Comparison of ENCODE assay signal across 20 cellular contexts in genomic region chr17:77771145-77771544, GRCh38.
DNase-seq lines count a peak whose midpoint lies in the region; ATAC-seq, FAIRE-seq and TF ChIP-seq lines count a peak whose summit lies in the region.
"Had no signal": no experiment of that assay in that cellular context is flagged by ENCODE, and none has a peak within 500 bp of the region (broad histone marks: within the 10 kb centered on the region; RNA-seq: fewer than 3 reads in every experiment).

No MANE protein-coding gene starts in this region.

- H3K9me3 ChIP-seq in HEK293 (ENCODE audit: control insufficient read depth, insufficient read depth, low read depth, low read length) (no peaks in the 10 kb centered on the region), K562 (replicated peaks; ENCODE audit: control insufficient read depth, insufficient read depth, low read depth, low read length) (no peaks in the 10 kb centered on the region), mesodermal cell (ENCODE audit: control insufficient read depth, low read length) (no peaks in the 10 kb centered on the region), gastrocnemius medialis (no peaks in the 10 kb centered on the region)

- no peaks in the 10 kb centered on the region for H3K9me3 Mint-ChIP-seq in stimulated activated naive B cell treated with anti-CD40 and anti-IgM and Interleukin-4, amounts not matched to agents 10 μg/mL and 1 μg/mL and 100 μg/mL, for 72 hours
- H3K9me3 Mint-ChIP-seq: CD4-positive, alpha-beta memory T cell had no signal

- peak overlapping the region; percentile 10 to 58; a peak in 2 of 4 replicates for H3K9ac ChIP-seq in K562 (ENCODE audit: insufficient read depth in 1 of 2, low read depth in 2 of 2, low read length in 2 of 2)

- TF ChIP-seq CTCF in HEK293 (tag by site-specific recombination; IDR thresholded peaks at IDR 0.05) (no peak), K562 (IDR thresholded peaks at IDR 0.05 in 2 of 3, conservative IDR thresholded peaks at IDR 0.05 in 1 of 3; ENCODE audit: insufficient read depth in 2 of 3, low read depth in 1 of 3, low read length in 3 of 3) (no peak), gastrocnemius medialis (IDR thresholded peaks at IDR 0.05 in 4 of 5, conservative IDR thresholded peaks at IDR 0.05 in 1 of 5) (no peak)

- H3K9me1 ChIP-seq in K562 (ENCODE audit: control insufficient read depth, insufficient read depth, low read length) = no peaks in the 10 kb centered on the region

- FAIRE-seq in K562 (lab: Jason Lieb, UNC) (no peak), HTR-8/SVneo (lab: Jason Lieb, UNC) (no peak)
- FAIRE-seq: GM12878 had no signal

- H3K27me3 Mint-ChIP-seq in stimulated activated naive B cell treated with anti-CD40 and anti-IgM and Interleukin-4, amounts not matched to agents 10 μg/mL and 1 μg/mL and 100 μg/mL, for 72 hours = peaks cover 48 to 59% of the 10 kb centered on the region in 2 donors

- no peaks in the 10 kb centered on the region for H4K20me1 ChIP-seq in K562 (replicated peaks; ENCODE audit: control insufficient read depth, insufficient read depth, low read length)

- no peak overlapping the region; the same call in 1 of the 2 replicates for H2AFZ ChIP-seq in K562 (ENCODE audit: low read depth, low read length)

- peaks cover 9 to 15% of the 10 kb centered on the region in 2 donors for H3K4me1 Mint-ChIP-seq in stimulated activated naive B cell treated with anti-CD40 and anti-IgM and Interleukin-4, amounts not matched to agents 10 μg/mL and 1 μg/mL and 100 μg/mL, for 72 hours

- H3K79me2 ChIP-seq in K562 (ENCODE audit: control insufficient read depth, insufficient read depth, low read length) = no peaks in the 10 kb centered on the region

- CTCF ChIA-PET in HEK293 (lab: Yijun Ruan, JAX) (interaction anchor here (0.7 to 4.5 kb wide), 5 partner anchors 8 to 247 kb away, joined by 3 to 21 read pairs (median 3); no protein-coding TSS in a partner anchor), K562 (lab: Yijun Ruan, JAX; ENCODE audit: low intra/inter-chr PET ratio) (interaction anchor here (3.4 kb wide), 1 partner anchor 243 kb away, joined by 19 read pairs; no protein-coding TSS in a partner anchor)

- peak; percentile 13; the same call in 2 of the 3 replicates for ATAC-seq in K562
- ATAC-seq in stimulated activated naive B cell treated with anti-CD40 and anti-IgM and Interleukin-4, amounts not matched to agents 10 μg/mL and 1 μg/mL and 100 μg/mL, for 72 hours (replicated peaks) = no peak
- ATAC-seq in gastrocnemius medialis = no peak
- ATAC-seq: GM12878 had no signal

- WGBS in K562 (ENCODE audit: insufficient coverage, low coverage, missing lambda C conversion rate) = 39% methylated on average over 11 of the region's 14 CpGs
- WGBS in mesodermal cell (ENCODE audit: insufficient coverage in 2 of 2), 2 experiments = 87 to 89% methylated on average over 12 to 13 of the region's 14 CpGs

- H3K27me3 ChIP-seq in K562 (ENCODE audit: control insufficient read depth in 2 of 2, insufficient read depth in 2 of 2, low read length in 2 of 2) = peaks cover 11 to 57% of the 10 kb centered on the region in 2 experiments
- H3K27me3 ChIP-seq in gastrocnemius medialis = no peaks in the 10 kb centered on the region

- in situ Hi-C loops in K562 (cut with MboI) (loop anchor here (5.0 kb wide), 1 partner anchor 246 kb away; no protein-coding TSS in a partner anchor), gastrocnemius medialis (cut with MboI; ENCODE audit: low sequenced_read_pairs in 4 of 4) (loop anchor here in 1 of 4 donors (25.0 kb wide), 1 partner anchor 241 kb away; no protein-coding TSS in a partner anchor)

- BruUV-seq in K562 (replicated peaks; lab: Mats Ljungman, UMichigan) = no TSS peak

- TF ChIP-seq EP300 in K562 (IDR thresholded peaks at IDR 0.05; ENCODE audit: low read length) = no peak

- POLR2A ChIA-PET in HEK293 (lab: Yijun Ruan, JAX) (no interaction called here), K562 (lab: Yijun Ruan, JAX) (interaction anchor here (1.2 kb wide), 1 partner anchor 9 kb away, joined by 6 read pairs; no protein-coding TSS in a partner anchor)

- no peak for TF ChIP-seq RAD21 in K562 (CRISPR knock-in tag; conservative IDR thresholded peaks at IDR 0.05 in 1 of 2, IDR thresholded peaks at IDR 0.05 in 1 of 2)

- no peaks in the 10 kb centered on the region for H3K36me3 ChIP-seq in HEK293 (ENCODE audit: control insufficient read depth in 2 of 2, insufficient read depth in 1 of 2, low read length in 2 of 2)
- no peaks in the 10 kb centered on the region for H3K36me3 ChIP-seq in K562 (ENCODE audit: control insufficient read depth, insufficient read depth, low read length)
- no peaks in the 10 kb centered on the region for H3K36me3 ChIP-seq in mesodermal cell (ENCODE audit: control insufficient read depth, insufficient read depth, low read length)
- H3K36me3 ChIP-seq in gastrocnemius medialis = no peaks in the 10 kb centered on the region

- H3K4me3 ChIP-seq in HEK293 (ENCODE audit: low read depth, low read length) = no peak overlapping the region
- H3K4me3 ChIP-seq in K562 = no peak overlapping the region
- H3K4me3 ChIP-seq in mesodermal cell (ENCODE audit: extremely low read depth, insufficient read depth, low read length, poor library complexity, severe bottlenecking) = no peak overlapping the region
- no peak overlapping the region for H3K4me3 ChIP-seq in gastrocnemius medialis
- H3K4me3 ChIP-seq: GM12878 had no signal

- no peak for DNase-seq in K562 (ENCODE audit: extremely low read depth in 1 of 4, low spot score in 3 of 4)
- DNase-seq in stimulated activated naive B cell treated with anti-CD40 and anti-IgM and Interleukin-4, amounts not matched to agents 10 μg/mL and 1 μg/mL and 100 μg/mL, for 72 hours = no peak
- no peak for DNase-seq in HTR-8/SVneo (ENCODE audit: insufficient read length, low spot score)
- DNase-seq in HT-29 (ENCODE audit: low spot score) = no peak
- DNase-seq in gastrocnemius medialis = no peak
- DNase-seq: Caco-2; CD4-positive, alpha-beta memory T cell; DMS 273 treated with DMSO at 0.1 percent for 48 hours; DMS79 treated with DMSO at 0.1 percent for 48 hours; H7; Kasumi-1; NCI-H1048; NCI-H1417 treated with DMSO at 0.1 percent for 48 hours; NCI-H187; NCI-H446 treated with DMSO at 0.1 percent for 48 hours; NCI-H526 treated with DMSO at 0.1 percent for 48 hours; Right ventricle myocardium superior had no signal

- no peaks in the 10 kb centered on the region for H3K36me3 Mint-ChIP-seq in stimulated activated naive B cell treated with anti-CD40 and anti-IgM and Interleukin-4, amounts not matched to agents 10 μg/mL and 1 μg/mL and 100 μg/mL, for 72 hours
- H3K36me3 Mint-ChIP-seq: CD4-positive, alpha-beta memory T cell had no signal

- H3K4me3 Mint-ChIP-seq in stimulated activated naive B cell treated with anti-CD40 and anti-IgM and Interleukin-4, amounts not matched to agents 10 μg/mL and 1 μg/mL and 100 μg/mL, for 72 hours = no peak overlapping the region
- H3K4me3 Mint-ChIP-seq: CD4-positive, alpha-beta memory T cell had no signal

- intact Hi-C loops in K562 (cut with micrococcal nuclease) = no loop called here
- intact Hi-C loops in gastrocnemius medialis (cut with DNase I; ENCODE audit: low total_unique reads) = no loop called here

- peak overlapping the region; percentile 37 for H3K27ac Mint-ChIP-seq in stimulated activated naive B cell treated with anti-CD40 and anti-IgM and Interleukin-4, amounts not matched to agents 10 μg/mL and 1 μg/mL and 100 μg/mL, for 72 hours
- H3K27ac Mint-ChIP-seq: CD4-positive, alpha-beta memory T cell had no signal

- TF ChIP-seq POLR2A in K562 (conservative IDR thresholded peaks at IDR 0.05) (no peak), gastrocnemius medialis (IDR thresholded peaks at IDR 0.05) (no peak)

- H3K27ac ChIP-seq in HEK293 (ENCODE audit: extremely low read depth, low read depth, low read length) (no peak overlapping the region), K562 (ENCODE audit: extremely low read depth, low read depth, low read length) (no peak overlapping the region; the same call in 2 of the 3 replicates), mesodermal cell (ENCODE audit: low read depth, low read length, severe bottlenecking) (peak overlapping the region; percentile 62), gastrocnemius medialis (no peak overlapping the region)

- H3K4me1 ChIP-seq in HEK293 (ENCODE audit: control insufficient read depth, insufficient read depth, low read length) (no peaks in the 10 kb centered on the region), K562 (replicated peaks in 1 of 2; ENCODE audit: control insufficient read depth in 2 of 2, insufficient read depth in 2 of 2, low read length in 2 of 2) (peaks cover 12 to 25% of the 10 kb centered on the region in 2 experiments; a peak in 4 of 5 replicates), mesodermal cell (ENCODE audit: control insufficient read depth, insufficient read depth, low read length, poor library complexity, severe bottlenecking) (peaks cover 26% of the 10 kb centered on the region), gastrocnemius medialis (no peaks in the 10 kb centered on the region)
- H3K4me1 ChIP-seq: Caco-2 had no signal

- peak overlapping the region; percentile 30; the same call in 1 of the 2 replicates for H3K4me2 ChIP-seq in K562 (ENCODE audit: insufficient read depth, low read length)

TF ChIP-seq in HEK293, 187 proteins besides CTCF, POLR2A, EP300 and RAD21:
- TF ChIP-seq ZIC2 (tag by site-specific recombination; IDR thresholded peaks at IDR 0.05) (peak; percentile 1; the same call in 1 of the 2 replicates), ZNF670 (tag by site-specific recombination; IDR thresholded peaks at IDR 0.05; ENCODE audit: low read depth) (no peak)

TF ChIP-seq in K562, 482 proteins besides CTCF, POLR2A, EP300 and RAD21:
- TF ChIP-seq ZBTB33 (CRISPR knock-in tag; IDR thresholded peaks at IDR 0.05) (peak; percentile 38; the same call in 1 of the 2 replicates), MCM5 (IDR thresholded peaks at IDR 0.05; ENCODE audit: low read depth) (no peak), ARID2 (IDR thresholded peaks at IDR 0.05) (no peak)
